Comparison of ENCODE assay signal across 1 cellular context in genomic region chr6:14756370-14756769, GRCh38.
TF ChIP-seq lines count a peak whose summit lies in the region.

No MANE protein-coding gene starts in this region.

TF ChIP-seq in H1, 55 proteins besides CTCF, POLR2A, EP300 and RAD21 (continued from another document):
- TF ChIP-seq ATF3 (IDR thresholded peaks at IDR 0.05; ENCODE audit: insufficient read depth, low read depth, low read length): no peak
- TF ChIP-seq GABPA (IDR thresholded peaks at IDR 0.05; ENCODE audit: borderline replicate concordance, insufficient read depth, low read length): no peak
- TF ChIP-seq RFX5 (IDR thresholded peaks at IDR 0.05; ENCODE audit: borderline replicate concordance, low read depth, low read length): no peak
- TF ChIP-seq SRF (IDR thresholded peaks at IDR 0.05; ENCODE audit: low read depth, low read length): no peak
- no peak for TF ChIP-seq SUZ12 (IDR thresholded peaks at IDR 0.05; ENCODE audit: low read length)
